8 cellular contexts compared by ENCODE assay signal in the genomic region with DNA sequence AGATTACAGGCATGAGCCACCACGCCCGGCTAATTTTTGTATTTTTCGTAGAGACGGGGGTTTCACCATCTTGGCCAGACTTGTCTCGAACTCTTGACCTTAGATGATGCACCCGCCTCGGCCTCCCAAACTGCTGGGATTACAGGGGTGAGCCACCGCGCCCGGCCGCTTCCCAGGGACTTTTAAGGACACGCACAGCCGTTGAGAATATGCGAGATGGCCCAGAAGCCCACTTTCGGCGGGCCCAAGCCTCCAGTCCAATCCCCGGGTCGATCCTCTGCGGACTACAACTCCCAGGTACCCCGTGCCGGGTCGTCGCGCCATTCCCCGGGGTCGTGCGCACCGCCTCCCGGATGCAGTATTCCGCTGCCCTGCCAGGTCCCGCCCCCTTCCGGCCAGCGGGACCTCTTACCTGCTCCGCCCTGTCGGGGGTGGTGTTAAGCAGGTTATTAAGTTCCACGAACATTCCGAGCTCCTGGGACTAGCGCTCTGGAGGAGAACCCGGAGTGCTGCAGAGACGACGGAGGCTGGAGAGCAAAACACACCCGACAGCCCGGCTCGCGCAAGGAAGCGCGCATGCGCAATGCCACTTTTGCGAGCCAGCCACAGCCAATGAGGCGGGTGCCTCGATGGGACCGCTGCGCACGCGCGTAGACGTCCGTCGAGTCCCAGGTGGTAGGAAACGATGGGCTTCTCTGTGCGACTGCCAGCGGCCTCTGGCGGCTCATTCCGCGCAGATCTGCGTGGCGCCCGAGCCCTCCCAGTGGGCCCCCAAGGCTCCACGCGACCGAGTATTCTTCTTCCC. TPM values are rescaled to one million over a fixed set of nuclear protein-coding genes. Genes with fewer than 3 reads are reported as not detected.
A peak's percentile ranks its signal among the peaks of the same experiment; 100 is the strongest.
DNase-seq lines count a peak whose midpoint lies in the region; ATAC-seq and TF ChIP-seq lines count a peak whose summit lies in the region.

A gene with protein sequence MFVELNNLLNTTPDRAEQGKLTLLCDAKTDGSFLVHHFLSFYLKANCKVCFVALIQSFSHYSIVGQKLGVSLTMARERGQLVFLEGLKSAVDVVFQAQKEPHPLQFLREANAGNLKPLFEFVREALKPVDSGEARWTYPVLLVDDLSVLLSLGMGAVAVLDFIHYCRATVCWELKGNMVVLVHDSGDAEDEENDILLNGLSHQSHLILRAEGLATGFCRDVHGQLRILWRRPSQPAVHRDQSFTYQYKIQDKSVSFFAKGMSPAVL (minus strand): TSS at position 588 of the 805 bp plus-strand sequence. CDS start 122 bp downstream, at position 466.

- peak; percentile 89 for DNase-seq in DMS53 (lab: John Stamatoyannopoulos, UW)
- DNase-seq in OCI-M2 (lab: John Stamatoyannopoulos, UW; ENCODE audit: unreplicated experiment) = peak; percentile 74
- DNase-seq in activated T-cell treated with anti-CD3 and anti-CD28 coated beads for 4 hours = peak; percentile 93
- DNase-seq in epithelial cell of esophagus (ENCODE audit: low read depth) = peak; percentile 96
- DNase-seq in mucosa of descending colon = peak; percentile 96 to 98 (median 97)
- DNase-seq in stimulated activated CD8-positive, alpha-beta memory T cell treated with anti-CD3 and anti-CD28 coated beads, Interleukin-4, amount 100 ng/mL, for 24 hours (ENCODE audit: low read depth) = peak; percentile 93

- TF ChIP-seq EP300 in Ishikawa (IDR thresholded peaks at IDR 0.05; ENCODE audit: borderline replicate concordance) = no peak

- H3K9me3 ChIP-seq in mucosa of descending colon = no peaks in the 10 kb centered on the region

- intact Hi-C loops in mucosa of descending colon (cut with DNase I, micrococcal nuclease) = no loop called here

- H3K4me3 ChIP-seq in epithelial cell of esophagus (ENCODE audit: low read length) (peak within 1 kb of the TSS; percentile 80), mucosa of descending colon (peak within 1 kb of the TSS; percentile 67)

- TF ChIP-seq CTCF in epithelial cell of esophagus (IDR thresholded peaks at IDR 0.05; ENCODE audit: insufficient read depth, low read depth, low read length, missing control alignments) (peak; percentile 45), mucosa of descending colon (IDR thresholded peaks at IDR 0.05) (peak; percentile 42)

- ATAC-seq in GM21576 (IDR thresholded peaks at IDR 0.05; ENCODE audit: unreplicated experiment) (peak; percentile 92), mucosa of descending colon (peak; percentile 99)

- no peaks in the 10 kb centered on the region for H3K4me1 ChIP-seq in mucosa of descending colon (ENCODE audit: low read depth)

- peaks cover 5% of the 10 kb centered on the region for H3K36me3 ChIP-seq in mucosa of descending colon (ENCODE audit: low read depth)

- peak; percentile 42; the same call in 1 of the 2 replicates for TF ChIP-seq RAD21 in Ishikawa (IDR thresholded peaks at IDR 0.05; ENCODE audit: low read depth)

TF ChIP-seq in Ishikawa, 13 proteins besides CTCF, POLR2A, EP300 and RAD21:
- TF ChIP-seq USF1 (IDR thresholded peaks at IDR 0.05) (peak; percentile 16; the same call in 1 of the 2 replicates), TEAD4 (IDR thresholded peaks at IDR 0.05) (no peak), TAF1 (IDR thresholded peaks at IDR 0.05; ENCODE audit: low read depth) (peak; percentile 71), ZBTB7A (IDR thresholded peaks at IDR 0.05; ENCODE audit: low read depth) (no peak), YY1 (IDR thresholded peaks at IDR 0.05; ENCODE audit: low read depth) (peak; percentile 90), EGR1 (IDR thresholded peaks at IDR 0.05) (peak; percentile 21; the same call in 1 of the 2 replicates), CEBPB (IDR thresholded peaks at IDR 0.05) (no peak), TCF12 (IDR thresholded peaks at IDR 0.05; ENCODE audit: low read depth) (no peak), FOXM1 (IDR thresholded peaks at IDR 0.05; ENCODE audit: borderline replicate concordance, low read depth) (no peak), NFIC (IDR thresholded peaks at IDR 0.05) (no peak; the same call in 1 of the 2 replicates), CREB1 (IDR thresholded peaks at IDR 0.05; ENCODE audit: low read depth) (peak; percentile 20; the same call in 1 of the 2 replicates)
- TF ChIP-seq, protein P1, sequence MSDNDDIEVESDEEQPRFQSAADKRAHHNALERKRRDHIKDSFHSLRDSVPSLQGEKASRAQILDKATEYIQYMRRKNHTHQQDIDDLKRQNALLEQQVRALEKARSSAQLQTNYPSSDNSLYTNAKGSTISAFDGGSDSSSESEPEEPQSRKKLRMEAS (IDR thresholded peaks at IDR 0.05) = peak; percentile 77
- TF ChIP-seq, protein P2, sequence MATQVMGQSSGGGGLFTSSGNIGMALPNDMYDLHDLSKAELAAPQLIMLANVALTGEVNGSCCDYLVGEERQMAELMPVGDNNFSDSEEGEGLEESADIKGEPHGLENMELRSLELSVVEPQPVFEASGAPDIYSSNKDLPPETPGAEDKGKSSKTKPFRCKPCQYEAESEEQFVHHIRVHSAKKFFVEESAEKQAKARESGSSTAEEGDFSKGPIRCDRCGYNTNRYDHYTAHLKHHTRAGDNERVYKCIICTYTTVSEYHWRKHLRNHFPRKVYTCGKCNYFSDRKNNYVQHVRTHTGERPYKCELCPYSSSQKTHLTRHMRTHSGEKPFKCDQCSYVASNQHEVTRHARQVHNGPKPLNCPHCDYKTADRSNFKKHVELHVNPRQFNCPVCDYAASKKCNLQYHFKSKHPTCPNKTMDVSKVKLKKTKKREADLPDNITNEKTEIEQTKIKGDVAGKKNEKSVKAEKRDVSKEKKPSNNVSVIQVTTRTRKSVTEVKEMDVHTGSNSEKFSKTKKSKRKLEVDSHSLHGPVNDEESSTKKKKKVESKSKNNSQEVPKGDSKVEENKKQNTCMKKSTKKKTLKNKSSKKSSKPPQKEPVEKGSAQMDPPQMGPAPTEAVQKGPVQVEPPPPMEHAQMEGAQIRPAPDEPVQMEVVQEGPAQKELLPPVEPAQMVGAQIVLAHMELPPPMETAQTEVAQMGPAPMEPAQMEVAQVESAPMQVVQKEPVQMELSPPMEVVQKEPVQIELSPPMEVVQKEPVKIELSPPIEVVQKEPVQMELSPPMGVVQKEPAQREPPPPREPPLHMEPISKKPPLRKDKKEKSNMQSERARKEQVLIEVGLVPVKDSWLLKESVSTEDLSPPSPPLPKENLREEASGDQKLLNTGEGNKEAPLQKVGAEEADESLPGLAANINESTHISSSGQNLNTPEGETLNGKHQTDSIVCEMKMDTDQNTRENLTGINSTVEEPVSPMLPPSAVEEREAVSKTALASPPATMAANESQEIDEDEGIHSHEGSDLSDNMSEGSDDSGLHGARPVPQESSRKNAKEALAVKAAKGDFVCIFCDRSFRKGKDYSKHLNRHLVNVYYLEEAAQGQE (IDR thresholded peaks at IDR 0.05; ENCODE audit: low read depth) = no peak

RNA-seq across cellular contexts. Expression of the gene that starts here (rescaled TPM):
- 10 to 100 TPM; 21.2 to 26.9 (median 25.9) TPM for total RNA-seq in mucosa of descending colon

Comparison
In these comparisons a context has a peak if more than half of its experiments do, and no peak if none do; other contexts are left out.
1. Peak in every context shown above with its lines: DNase-seq, ATAC-seq and H3K4me3 ChIP-seq.